ENCODE assay signal across 15 cellular contexts in genomic region chr2:2655451-2655850, GRCh38.
"Had no signal": no experiment of that assay in that cellular context is flagged by ENCODE, and none has a peak within 500 bp of the region (broad histone marks: within the 10 kb centered on the region; RNA-seq: fewer than 3 reads in every experiment).

No MANE protein-coding gene starts in this region.

- H3K27ac Mint-ChIP-seq: activated CD8-positive, alpha-beta memory T cell treated with anti-CD3 and anti-CD28 coated beads, Interleukin-2, amount 10 ng/mL, durations not matched to agents 7 days and 5 days; activated naive CD4-positive, alpha-beta T cell treated with anti-CD3 and anti-CD28 coated beads for 36 hours; activated T-helper 2 cell treated with anti-CD3 and anti-CD28 coated beads, Interferon-gamma antibody, Interleukin-2, Interleukin-4, amounts not matched to agents 10 μg/mL and 5 μg/mL and 100 μg/mL, durations not matched to agents 14 hours and 24 hours and 36 hours had no signal

- ATAC-seq: activated CD8-positive, alpha-beta memory T cell treated with anti-CD3 and anti-CD28 coated beads, Interleukin-2, amount 10 ng/mL, durations not matched to agents 7 days and 5 days; gastroesophageal sphincter; left colon had no signal

- H3K9me3 ChIP-seq: gastroesophageal sphincter, heart right ventricle, transverse colon had no signal

- H3K36me3 ChIP-seq: gastroesophageal sphincter, heart right ventricle, transverse colon, WERI-Rb-1 had no signal

- H3K27me3 Mint-ChIP-seq: activated CD8-positive, alpha-beta memory T cell treated with anti-CD3 and anti-CD28 coated beads, Interleukin-2, amount 10 ng/mL, durations not matched to agents 7 days and 5 days had no signal

- H3K4me3 Mint-ChIP-seq: activated CD8-positive, alpha-beta memory T cell treated with anti-CD3 and anti-CD28 coated beads, Interleukin-2, amount 10 ng/mL, durations not matched to agents 7 days and 5 days; activated naive CD4-positive, alpha-beta T cell treated with anti-CD3 and anti-CD28 coated beads for 36 hours had no signal

- H3K36me3 Mint-ChIP-seq: activated CD8-positive, alpha-beta memory T cell treated with anti-CD3 and anti-CD28 coated beads, Interleukin-2, amount 10 ng/mL, durations not matched to agents 7 days and 5 days had no signal

- H3K4me1 Mint-ChIP-seq: activated CD8-positive, alpha-beta memory T cell treated with anti-CD3 and anti-CD28 coated beads, Interleukin-2, amount 10 ng/mL, durations not matched to agents 7 days and 5 days had no signal

- H3K27ac ChIP-seq: gastroesophageal sphincter, heart right ventricle, skin epidermis, transverse colon, WERI-Rb-1 had no signal

- H3K27me3 ChIP-seq: gastroesophageal sphincter, transverse colon had no signal

- DNase-seq: activated CD4-positive, alpha-beta T cell treated with anti-CD3 and anti-CD28 coated beads, Interleukin-2, amount 50 U/mL, for 48 hours; activated CD8-positive, alpha-beta memory T cell treated with anti-CD3 and anti-CD28 coated beads, Interleukin-2, amount 10 ng/mL, durations not matched to agents 7 days and 5 days; activated naive CD4-positive, alpha-beta T cell treated with anti-CD3 and anti-CD28 coated beads for 36 hours; activated T-cell treated with anti-CD3 and anti-CD28 coated beads, Interleukin-2, amount 50 U/mL, for 1 hour; heart right ventricle; left colon; stimulated activated CD4-positive, alpha-beta T cell treated with anti-CD3 and anti-CD28 coated beads, Interleukin-15, amount 100 ng/mL, for 24 hours; stimulated activated CD4-positive, alpha-beta T cell treated with anti-CD3 and anti-CD28 coated beads, Interleukin-4, amount 100 ng/mL, for 24 hours; stimulated activated naive CD4-positive, alpha-beta T cell treated with Interleukin-2 at 50 U/mL for 16 hours; transverse colon; WERI-Rb-1 had no signal

- H3K4me3 ChIP-seq: gastroesophageal sphincter, heart right ventricle, lung, skin epidermis, transverse colon had no signal
